ENCODE assay signal across 9 cellular contexts in genomic region chr3:48684480-48685143, GRCh38. TPM values are rescaled to one million over a fixed set of nuclear protein-coding genes. Genes with fewer than 3 reads are reported as not detected.
A peak's percentile ranks its signal among the peaks of the same experiment; 100 is the strongest.
DNase-seq lines count a peak whose midpoint lies in the region; ATAC-seq, FAIRE-seq and TF ChIP-seq lines count a peak whose summit lies in the region.
"Had no signal": no experiment of that assay in that cellular context is flagged by ENCODE, and none has a peak within 500 bp of the region (broad histone marks: within the 10 kb centered on the region; RNA-seq: fewer than 3 reads in every experiment).

No MANE protein-coding gene starts in this region.

- TF ChIP-seq CTCF in KMS-11 (conservative IDR thresholded peaks at IDR 0.05; ENCODE audit: low read depth, low read length) (no peak), GM12878 (IDR thresholded peaks at IDR 0.05 in 2 of 3, conservative IDR thresholded peaks at IDR 0.05 in 1 of 3; ENCODE audit: control insufficient read depth in 2 of 3, extremely low read depth in 1 of 3, insufficient read depth in 1 of 3, low read depth in 3 of 3, low read length in 3 of 3) (no peak), lower leg skin (IDR thresholded peaks at IDR 0.05) (no peak)

- POLR2A ChIA-PET in GM12878 (lab: Charles Lee), result interaction anchor here (0.5 to 1.4 kb wide), 7 partner anchors 14 to 1237 kb away, joined by 3 to 5 read pairs (median 3); partner anchors contain the start of genes NDUFAF3 and SLC26A6

- no peak overlapping the region for H3K27ac ChIP-seq in KMS-11
- peak overlapping the region; percentile 10 for H3K27ac ChIP-seq in GM12878 (ENCODE audit: control insufficient read depth, insufficient read depth)
- H3K27ac ChIP-seq in urinary bladder (ENCODE audit: low read depth), result no peak overlapping the region

- RAD21 ChIA-PET in GM12878 (lab: Charles Lee; ENCODE audit: unreplicated experiment), result interaction anchor here (0.6 to 1.8 kb wide), 8 partner anchors 32 to 303 kb away, joined by 3 to 6 read pairs (median 4); partner anchors contain the start of gene IP6K2

- in situ Hi-C loops in GM12878 (cut with MboI), result no loop called here

- H3K27me3 ChIP-seq in KMS-11 (ENCODE audit: insufficient read depth, low read depth) (no peaks in the 10 kb centered on the region), GM12878 (replicated peaks in 1 of 2; ENCODE audit: control insufficient read depth in 2 of 2, insufficient read depth in 2 of 2, low read length in 1 of 2) (no peaks in the 10 kb centered on the region)
- H3K27me3 ChIP-seq: neutrophil had no signal

- peak; percentile 88 for DNase-seq in CD1c-positive myeloid dendritic cell (ENCODE audit: extremely low spot score)
- DNase-seq in GM12878 (ENCODE audit: low read depth, low spot score), result no peak
- DNase-seq in lower leg skin (ENCODE audit: low spot score in 2 of 2), result peak; percentile 33 to 88
- no peak for DNase-seq in medulla oblongata (ENCODE audit: extremely low spot score)
- DNase-seq in cortex of kidney (lab: John Stamatoyannopoulos, UW), result no peak

- WGBS in GM12878 (ENCODE audit: insufficient coverage, insufficient replicate concordance, low lambda C conversion rate, missing lambda C conversion rate), result 19% methylated on average over 7 of the region's 7 CpGs
- WGBS in lower leg skin, 2 donors, result 61 to 63% methylated on average over 7 of the region's 7 CpGs
- 41% methylated on average over 7 of the region's 7 CpGs for WGBS in urinary bladder

- TF ChIP-seq POLR2A in GM12878 (IDR thresholded peaks at IDR 0.05; ENCODE audit: low read depth, low read length), result no peak
- TF ChIP-seq POLR2A in lower leg skin (IDR thresholded peaks at IDR 0.05), result no peak

- ATAC-seq in GM12878 (peak; percentile 8; the same call in 1 of the 3 replicates), HG03354 (IDR thresholded peaks at IDR 0.05; ENCODE audit: poor library complexity, severe bottlenecking, unreplicated experiment) (no peak)

- H2AFZ ChIP-seq in KMS-11 (ENCODE audit: low read depth), result no peak overlapping the region
- no peak overlapping the region for H2AFZ ChIP-seq in GM12878 (ENCODE audit: control insufficient read depth, low read depth, low read length)

- no peak for TF ChIP-seq RAD21 in GM12878 (IDR thresholded peaks at IDR 0.05; ENCODE audit: insufficient read depth, low read depth, low read length)

- CTCF ChIA-PET in GM12878 (lab: Yijun Ruan, JAX), result interaction anchor here (0.8 to 2.1 kb wide), 14 partner anchors 20 to 454 kb away, joined by 3 to 10 read pairs (median 4); partner anchors contain the start of genes CELSR3, IP6K2 and SLC26A6

- H3K9ac ChIP-seq in KMS-11 (no peak overlapping the region), GM12878 (ENCODE audit: control insufficient read depth, insufficient read depth, low read length) (peak overlapping the region; percentile 91)

- peak; percentile 84 for FAIRE-seq in GM12878 (lab: Jason Lieb, UNC)

- intact Hi-C loops in GM12878 (cut with micrococcal nuclease; ENCODE audit: unreplicated experiment) (loop anchor here (1.0 kb wide), 1 partner anchor 75 kb away; the partner anchor contains the start of gene UQCRC1), lower leg skin (cut with DNase I; ENCODE audit: low total_unique reads) (no loop called here)

- no peak for TF ChIP-seq EP300 in GM12878 (IDR thresholded peaks at IDR 0.05; ENCODE audit: borderline replicate concordance in 1 of 2, control insufficient read depth in 1 of 2, low read depth in 2 of 2, low read length in 2 of 2)

- no TSS peak for BruUV-seq in GM12878 (replicated peaks; lab: Mats Ljungman, UMichigan)

- H4K20me1 ChIP-seq in KMS-11 (ENCODE audit: insufficient read depth) (no peaks in the 10 kb centered on the region), GM12878 (ENCODE audit: control insufficient read depth, insufficient read depth) (no peaks in the 10 kb centered on the region; the same call in 1 of the 2 replicates)

- no peaks in the 10 kb centered on the region for H3K9me3 ChIP-seq in GM12878 (replicated peaks; ENCODE audit: control insufficient read depth, insufficient read depth, low read length)
- H3K9me3 ChIP-seq: neutrophil had no signal

- peak overlapping the region; percentile 36; the same call in 1 of the 2 replicates for H3K4me2 ChIP-seq in KMS-11
- peak overlapping the region; percentile 79 for H3K4me2 ChIP-seq in GM12878 (ENCODE audit: control insufficient read depth, insufficient read depth)

- H3K4me1 ChIP-seq in KMS-11 (ENCODE audit: low read depth, poor library complexity, severe bottlenecking), result peaks cover 3% of the 10 kb centered on the region
- peaks cover 14% of the 10 kb centered on the region for H3K4me1 ChIP-seq in GM12878 (ENCODE audit: control insufficient read depth, insufficient read depth, low read length)
- no peaks in the 10 kb centered on the region for H3K4me1 ChIP-seq in urinary bladder (ENCODE audit: insufficient read depth)

- SMC1A ChIA-PET in GM12878 (lab: Charles Lee; ENCODE audit: uncharacterized antibody, unreplicated experiment), result interaction anchor here (1.0 to 1.5 kb wide), 4 partner anchors 22 to 284 kb away, joined by 3 to 4 read pairs (median 4); partner anchors contain the start of gene CELSR3

- H3K36me3 ChIP-seq in KMS-11 (ENCODE audit: insufficient read depth), result no peaks in the 10 kb centered on the region
- peaks cover 25 to 31% of the 10 kb centered on the region in 2 experiments for H3K36me3 ChIP-seq in GM12878 (ENCODE audit: control insufficient read depth in 2 of 2, insufficient read depth in 2 of 2, low read length in 1 of 2)
- H3K36me3 ChIP-seq in urinary bladder (ENCODE audit: insufficient read depth), result peaks cover 2% of the 10 kb centered on the region

- H3K79me2 ChIP-seq in KMS-11 (ENCODE audit: insufficient read depth, low read depth) (no peaks in the 10 kb centered on the region), GM12878 (ENCODE audit: control insufficient read depth, insufficient read depth, low read length) (peaks cover 26% of the 10 kb centered on the region)

- H3K4me3 ChIP-seq in KMS-11 (IDR thresholded peaks at IDR 0.05; ENCODE audit: insufficient read depth, low read depth, low read length) (no peak overlapping the region), GM12878 (peak overlapping the region; percentile 99), lower leg skin (ENCODE audit: low read depth, poor library complexity, severe bottlenecking) (no peak overlapping the region), urinary bladder (ENCODE audit: low read depth, low read length) (peak overlapping the region; percentile 76)

RNA-seq across cellular contexts. Expression of gene NCKIPSD, which starts 1.1 kb away (rescaled TPM):
- total RNA-seq in GM12878 (2013; cell fraction: nucleolus; rRNA removed), result 65.5 and 82.3 TPM in 2 replicates
- total RNA-seq in GM12878 (2014; rRNA removed) (16.3 and 20.8 TPM in 2 replicates), GM12878 (2014; rRNA removed; fragmentation: Illumina TruSeq; extraction: Trizol) (7.5 and 7.7 TPM in 2 replicates), GM12878 (2021) (18.9 and 20.1 TPM in 2 replicates), lower leg skin (10 to 100 TPM; 32.0 to 51.0 (median 41.1) TPM), urinary bladder (8.6 TPM)
- polyA plus RNA-seq in GM12878 (2011; ENCODE audit: low read depth), result 13.0 TPM
- polyA plus RNA-seq in GM12878 (2011; rRNA removed) (16.2 and 31.6 TPM in 2 replicates), GM12878 (2014; fragmentation: Illumina TruSeq; extraction: Trizol) (5.3 and 11.7 TPM in 2 replicates), GM12878 (2014; fragmentation: Nextera tagmentation; extraction: Ambion mirVana) (1 to 10 TPM in 1 of 2 experiments, under 1 TPM in 1; 0.93 to 2.9 TPM), GM12878 (2014; rRNA removed) (16.8 and 17.7 TPM in 2 replicates), GM12878 (2016; fragmentation: Nextera tagmentation; extraction: Ambion mirVana) (10 to 100 TPM; 14.9 to 15.5 TPM), urinary bladder (18.1 TPM)
- polyA plus RNA-seq in GM12878 (2011; cell fraction: cytosol; rRNA removed), result 52.6 and 60.3 TPM in 2 replicates
- 89.0 and 106 TPM in 2 replicates for polyA plus RNA-seq in GM12878 (2011; cell fraction: nucleus; rRNA removed)
- 25.0 and 32.9 TPM in 2 replicates for polyA plus RNA-seq in GM12878 (2012)
- polyA minus RNA-seq in GM12878 (2011; rRNA and poly(A)+ RNA removed), result 55.8 and 74.9 TPM in 2 replicates
- polyA minus RNA-seq in GM12878 (2011; cell fraction: cytosol; rRNA and poly(A)+ RNA removed), result 18.8 and 26.7 TPM in 2 replicates
- 39.7 and 45.0 TPM in 2 replicates for polyA minus RNA-seq in GM12878 (2011; cell fraction: nucleus; rRNA and poly(A)+ RNA removed)

RNA-seq across cellular contexts. Expression of gene CELSR3, which starts 21.9 kb away (rescaled TPM):
- total RNA-seq in GM12878 (2013; cell fraction: nucleolus; rRNA removed), result 5.4 and 7.9 TPM in 2 replicates
- total RNA-seq in GM12878 (2014; rRNA removed) (0.82 and 0.96 TPM in 2 replicates), GM12878 (2014; rRNA removed; fragmentation: Illumina TruSeq; extraction: Trizol) (0.37 and 0.58 TPM in 2 replicates), GM12878 (2021) (1.6 TPM in 2 replicates), lower leg skin (1 to 10 TPM in 2 of 4 donors, under 1 TPM in 2; 0.59 to 4.7 (median 1.2) TPM), urinary bladder (0.79 TPM)
- polyA plus RNA-seq in GM12878 (2011; ENCODE audit: low read depth), result 0.31 TPM
- polyA plus RNA-seq in GM12878 (2011; rRNA removed) (0.65 and 1.1 TPM in 2 replicates), GM12878 (2014; fragmentation: Illumina TruSeq; extraction: Trizol) (0.48 and 0.56 TPM in 2 replicates), GM12878 (2014; fragmentation: Nextera tagmentation; extraction: Ambion mirVana) (under 1 TPM; 0.08 to 0.18 TPM), GM12878 (2014; rRNA removed) (1.2 and 1.6 TPM in 2 replicates), GM12878 (2016; fragmentation: Nextera tagmentation; extraction: Ambion mirVana) (under 1 TPM; 0.34 to 0.35 TPM), urinary bladder (0.48 TPM)
- polyA plus RNA-seq in GM12878 (2011; cell fraction: cytosol; rRNA removed), result 1.9 and 2.3 TPM in 2 replicates
- 12.5 and 14.4 TPM in 2 replicates for polyA plus RNA-seq in GM12878 (2011; cell fraction: nucleus; rRNA removed)
- polyA plus RNA-seq in GM12878 (2012), result 0.61 and 0.76 TPM in 2 replicates
- polyA minus RNA-seq in GM12878 (2011; rRNA and poly(A)+ RNA removed), result 3.7 and 4.9 TPM in 2 replicates
- 2.1 and 2.3 TPM in 2 replicates for polyA minus RNA-seq in GM12878 (2011; cell fraction: cytosol; rRNA and poly(A)+ RNA removed)
- 5.9 and 8.3 TPM in 2 replicates for polyA minus RNA-seq in GM12878 (2011; cell fraction: nucleus; rRNA and poly(A)+ RNA removed)

RNA-seq across cellular contexts. Expression of gene IP6K2, which starts 32.4 kb away (rescaled TPM):
- total RNA-seq in GM12878 (2013; cell fraction: nucleolus; rRNA removed), result 117 and 120 TPM in 2 replicates
- 61.7 and 70.2 TPM in 2 replicates for total RNA-seq in GM12878 (2014; rRNA removed)
- total RNA-seq in GM12878 (2014; rRNA removed; fragmentation: Illumina TruSeq; extraction: Trizol), result 67.0 and 68.7 TPM in 2 replicates
- 57.4 and 59.7 TPM in 2 replicates for total RNA-seq in GM12878 (2021)
- 44.3 TPM for polyA plus RNA-seq in GM12878 (2011; ENCODE audit: low read depth)
- 77.9 and 95.9 TPM in 2 replicates for polyA plus RNA-seq in GM12878 (2011; rRNA removed)
- polyA plus RNA-seq in GM12878 (2011; cell fraction: cytosol; rRNA removed), result 112 and 129 TPM in 2 replicates
- 329 and 359 TPM in 2 replicates for polyA plus RNA-seq in GM12878 (2011; cell fraction: nucleus; rRNA removed)
- polyA plus RNA-seq in GM12878 (2012), result 55.5 and 58.2 TPM in 2 replicates
- polyA plus RNA-seq in GM12878 (2014; fragmentation: Illumina TruSeq; extraction: Trizol), result 69.3 and 70.7 TPM in 2 replicates
- polyA plus RNA-seq in GM12878 (2014; fragmentation: Nextera tagmentation; extraction: Ambion mirVana), result 10 to 100 TPM; 25.8 to 37.6 TPM
- 77.5 and 82.0 TPM in 2 replicates for polyA plus RNA-seq in GM12878 (2014; rRNA removed)
- polyA plus RNA-seq in GM12878 (2016; fragmentation: Nextera tagmentation; extraction: Ambion mirVana), result 10 to 100 TPM; 78.6 to 81.7 TPM
- 85.9 and 101 TPM in 2 replicates for polyA minus RNA-seq in GM12878 (2011; rRNA and poly(A)+ RNA removed)
- polyA minus RNA-seq in GM12878 (2011; cell fraction: cytosol; rRNA and poly(A)+ RNA removed), result 28.5 and 32.1 TPM in 2 replicates
- polyA minus RNA-seq in GM12878 (2011; cell fraction: nucleus; rRNA and poly(A)+ RNA removed), result 35.2 and 62.1 TPM in 2 replicates
- total RNA-seq in lower leg skin, result 100 to 1,000 TPM; 142 to 304 (median 187) TPM
- 75.7 TPM for total RNA-seq in urinary bladder
- polyA plus RNA-seq in urinary bladder, result 83.2 TPM

RNA-seq across cellular contexts. Expression of gene SLC26A6, which starts 49.4 kb away (rescaled TPM):
- total RNA-seq in GM12878 (2013; cell fraction: nucleolus; rRNA removed), result 57.6 and 65.8 TPM in 2 replicates
- total RNA-seq in GM12878 (2014; rRNA removed), result 17.1 and 17.8 TPM in 2 replicates
- 7.2 and 7.8 TPM in 2 replicates for total RNA-seq in GM12878 (2014; rRNA removed; fragmentation: Illumina TruSeq; extraction: Trizol)
- total RNA-seq in GM12878 (2021), result 18.8 and 24.9 TPM in 2 replicates
- 27.7 TPM for polyA plus RNA-seq in GM12878 (2011; ENCODE audit: low read depth)
- polyA plus RNA-seq in GM12878 (2011; rRNA removed), result 10.5 and 16.5 TPM in 2 replicates
- polyA plus RNA-seq in GM12878 (2011; cell fraction: cytosol; rRNA removed), result 22.3 and 25.6 TPM in 2 replicates
- polyA plus RNA-seq in GM12878 (2011; cell fraction: nucleus; rRNA removed), result 366 and 387 TPM in 2 replicates
- 18.0 and 22.4 TPM in 2 replicates for polyA plus RNA-seq in GM12878 (2012)
- 8.9 and 11.9 TPM in 2 replicates for polyA plus RNA-seq in GM12878 (2014; fragmentation: Illumina TruSeq; extraction: Trizol)
- 1 to 10 TPM; 2.1 to 2.9 TPM for polyA plus RNA-seq in GM12878 (2014; fragmentation: Nextera tagmentation; extraction: Ambion mirVana)
- polyA plus RNA-seq in GM12878 (2014; rRNA removed), result 20.6 and 22.5 TPM in 2 replicates
- polyA plus RNA-seq in GM12878 (2016; fragmentation: Nextera tagmentation; extraction: Ambion mirVana), result 10 to 100 TPM; 11.2 to 14.7 TPM
- 21.0 and 31.1 TPM in 2 replicates for polyA minus RNA-seq in GM12878 (2011; rRNA and poly(A)+ RNA removed)
- polyA minus RNA-seq in GM12878 (2011; cell fraction: cytosol; rRNA and poly(A)+ RNA removed), result 8.4 and 9.1 TPM in 2 replicates
- polyA minus RNA-seq in GM12878 (2011; cell fraction: nucleus; rRNA and poly(A)+ RNA removed), result 69.9 and 92.4 TPM in 2 replicates
- total RNA-seq in lower leg skin, result 10 to 100 TPM in 3 of 4 donors, 1 to 10 TPM in 1; 9.4 to 36.5 (median 17.9) TPM
- 8.0 TPM for total RNA-seq in urinary bladder
- 12.9 TPM for polyA plus RNA-seq in urinary bladder

Comparison
In these comparisons a context has a peak if more than half of its experiments do, and no peak if none do; other contexts are left out.
1. DNase-seq: peak in CD1c-positive myeloid dendritic cell (single experiment) and lower leg skin (2 of 2); none in GM12878 (single experiment), medulla oblongata (single experiment) and cortex of kidney (single experiment).
2. H3K4me3 ChIP-seq: peak in GM12878 (single experiment) and urinary bladder (single experiment); none in KMS-11 (single experiment) and lower leg skin (single experiment).